In genomic region chr1:204112876-204113730, GRCh38 we compare ENCODE assay signal across 1 cellular context.
TF ChIP-seq lines count a peak whose summit lies in the region.

No MANE protein-coding gene starts in this region.

TF ChIP-seq in HEK293, 187 proteins besides CTCF, POLR2A, EP300 and RAD21 (continued from another document):
- no peak for TF ChIP-seq PRDM10 (tag by site-specific recombination; IDR thresholded peaks at IDR 0.05)
- TF ChIP-seq ZNF341 (tag by site-specific recombination; IDR thresholded peaks at IDR 0.05; ENCODE audit: low read depth) = no peak
- no peak for TF ChIP-seq ZNF174 (tag by site-specific recombination; IDR thresholded peaks at IDR 0.05)
- TF ChIP-seq ZNF114 (tag by site-specific recombination; IDR thresholded peaks at IDR 0.05) = no peak
